In genomic region chr9:35274988-35275387, GRCh38 we compare ENCODE assay signal across 2 cellular contexts.
A peak's percentile ranks its signal among the peaks of the same experiment; 100 is the strongest.
TF ChIP-seq lines count a peak whose summit lies in the region.

No MANE protein-coding gene starts in this region.

TF ChIP-seq in HepG2, 621 proteins besides CTCF, POLR2A, EP300 and RAD21:
- TF ChIP-seq NFE2L1 (CRISPR knock-in tag; IDR thresholded peaks at IDR 0.05; ENCODE audit: borderline replicate concordance) (no peak), RFXANK (CRISPR knock-in tag; IDR thresholded peaks at IDR 0.05) (peak; percentile 70; the same call in 1 of the 2 replicates), RFX5 (IDR thresholded peaks at IDR 0.05; ENCODE audit: low read depth, low read length) (peak; percentile 54; the same call in 1 of the 2 replicates)

TF ChIP-seq in H1, 55 proteins besides CTCF, POLR2A, EP300 and RAD21:
- TF ChIP-seq CEBPB (IDR thresholded peaks at IDR 0.05; ENCODE audit: low read depth, low read length) = no peak
- no peak for TF ChIP-seq TCF12 (IDR thresholded peaks at IDR 0.05; ENCODE audit: low read depth, low read length)
- no peak for TF ChIP-seq JUN (IDR thresholded peaks at IDR 0.05; ENCODE audit: low read depth, low read length)
- TF ChIP-seq SIX5 (IDR thresholded peaks at IDR 0.05; ENCODE audit: low read depth, low read length) = no peak
- TF ChIP-seq RFX5 (IDR thresholded peaks at IDR 0.05; ENCODE audit: borderline replicate concordance, low read depth, low read length) = 0 out of 2 replicates have a peak, but pooled peaks have one; percentile 47
TF ChIP-seq in H1: peak in this region for 1.
